ENCODE assay signal across 8 cellular contexts in the genomic region with DNA sequence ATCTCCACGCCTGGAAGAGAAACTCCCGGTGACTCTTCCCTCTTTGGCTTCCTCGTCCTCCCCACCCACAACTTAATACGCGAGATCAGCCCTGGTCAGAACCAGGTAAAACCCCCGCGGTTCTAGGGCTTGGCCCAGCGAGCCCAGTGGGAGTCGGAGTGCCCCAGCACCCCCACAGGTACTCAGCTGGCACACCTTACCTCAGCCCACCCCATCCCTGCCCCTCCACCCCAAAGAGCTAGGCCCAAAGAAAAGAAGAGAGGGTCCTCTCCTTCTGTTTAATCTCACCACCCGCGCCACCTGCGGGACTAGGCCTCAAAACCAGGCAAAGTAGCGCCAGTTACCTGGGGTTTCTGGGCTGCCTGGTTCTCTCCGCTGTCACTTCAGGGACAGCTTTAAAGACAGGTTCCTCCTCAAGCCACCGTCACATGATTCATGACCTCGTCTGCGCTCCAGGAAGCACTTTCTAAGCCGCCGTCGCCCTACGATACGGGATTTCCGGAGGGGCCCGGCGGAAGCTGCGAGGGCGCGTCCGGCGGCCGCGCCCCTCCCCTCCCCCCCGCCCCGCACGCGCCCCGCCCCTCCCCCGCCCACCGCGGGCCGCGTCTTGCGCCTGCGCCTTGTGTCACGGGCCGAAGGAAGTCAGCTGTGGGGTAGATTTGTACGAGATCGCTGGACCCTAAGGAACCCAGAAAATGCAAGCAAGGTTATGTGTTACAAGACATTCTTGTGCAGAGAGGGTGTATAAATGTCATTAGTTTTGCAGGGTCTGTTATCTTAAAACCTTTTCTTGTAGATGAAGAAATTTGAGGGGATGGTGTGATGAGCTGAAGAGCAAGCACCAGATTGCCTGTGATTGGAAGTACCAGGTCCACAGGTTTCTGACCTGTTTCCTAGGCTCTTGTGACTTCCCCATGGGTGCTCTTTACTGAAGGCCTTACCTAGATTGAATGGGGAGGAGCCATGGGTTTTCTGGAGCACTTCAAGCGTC. TPM values are rescaled to one million over a fixed set of nuclear protein-coding genes. Genes with fewer than 3 reads are reported as not detected.
DNase-seq lines count a peak whose midpoint lies in the region; ATAC-seq and TF ChIP-seq lines count a peak whose summit lies in the region.

A gene with protein sequence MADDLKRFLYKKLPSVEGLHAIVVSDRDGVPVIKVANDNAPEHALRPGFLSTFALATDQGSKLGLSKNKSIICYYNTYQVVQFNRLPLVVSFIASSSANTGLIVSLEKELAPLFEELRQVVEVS (minus strand): TSS at position 437 of the 991 bp plus-strand sequence. CDS start 464 bp downstream, outside the sequence.

- no peaks in the 10 kb centered on the region for H3K9me3 Mint-ChIP-seq in activated T-helper 17 cell treated with anti-CD3 and anti-CD28 coated beads, Interleukin-2, amount 50 U/mL, for 72 hours
- H3K9me3 Mint-ChIP-seq in naive thymus-derived CD4-positive, alpha-beta T cell = no peaks in the 10 kb centered on the region
- H3K9me3 Mint-ChIP-seq in stimulated activated memory B cell treated with anti-CD40 and anti-IgM and Interleukin-4, amounts not matched to agents 10 μg/mL and 1 μg/mL and 100 μg/mL, for 72 hours = no peaks in the 10 kb centered on the region

- intact Hi-C loops in naive thymus-derived CD4-positive, alpha-beta T cell (cut with micrococcal nuclease) = loop anchor here (1.0 to 10.0 kb wide), 15 partner anchors 39 to 1751 kb away; a partner anchor contains a TSS

- H3K27ac ChIP-seq in RWPE1 = peak within 1 kb of the TSS; percentile 70
- peak within 1 kb of the TSS; percentile 96 for H3K27ac ChIP-seq in naive thymus-derived CD4-positive, alpha-beta T cell (ENCODE audit: low read depth, low read length)

- H3K36me3 ChIP-seq in naive thymus-derived CD4-positive, alpha-beta T cell (ENCODE audit: control insufficient read depth in 2 of 3, insufficient read depth in 3 of 3, low read length in 3 of 3) = no peaks in the 10 kb centered on the region

- peak; percentile 100 for ATAC-seq in activated T-helper 17 cell treated with anti-CD3 and anti-CD28 coated beads, Interleukin-2, amount 50 U/mL, for 72 hours (replicated peaks)
- ATAC-seq in naive thymus-derived CD4-positive, alpha-beta T cell = peak; percentile 98
- ATAC-seq in stimulated activated memory B cell treated with anti-CD40 and anti-IgM and Interleukin-4, amounts not matched to agents 10 μg/mL and 1 μg/mL and 100 μg/mL, for 72 hours = peak; percentile 100

- CTCF ChIA-PET in RWPE1 (lab: Yijun Ruan, JAX) = interaction anchor here (1.0 kb wide), 1 partner anchor 52 kb away, joined by 3 read pairs; a partner anchor contains a TSS
- CTCF ChIA-PET in naive thymus-derived CD4-positive, alpha-beta T cell (lab: Charles Lee) = interaction anchor here (0.8 to 1.6 kb wide), 5 partner anchors 10 to 86 kb away, joined by 3 to 6 read pairs (median 4); a partner anchor contains a TSS

- no peaks in the 10 kb centered on the region for H3K27me3 ChIP-seq in naive thymus-derived CD4-positive, alpha-beta T cell (ENCODE audit: control insufficient read depth in 2 of 2, insufficient read depth in 2 of 2, low read length in 2 of 2)

- peaks cover 28% of the 10 kb centered on the region for H3K36me3 Mint-ChIP-seq in activated T-helper 17 cell treated with anti-CD3 and anti-CD28 coated beads, Interleukin-2, amount 50 U/mL, for 72 hours (ENCODE audit: low read depth)
- H3K36me3 Mint-ChIP-seq in naive thymus-derived CD4-positive, alpha-beta T cell = peaks cover 0 to 13% (median 6%) of the 10 kb centered on the region in 5 donors
- H3K36me3 Mint-ChIP-seq in stimulated activated memory B cell treated with anti-CD40 and anti-IgM and Interleukin-4, amounts not matched to agents 10 μg/mL and 1 μg/mL and 100 μg/mL, for 72 hours = peaks cover 10% of the 10 kb centered on the region

- peak within 1 kb of the TSS; percentile 98 for H3K27ac Mint-ChIP-seq in activated T-helper 17 cell treated with anti-CD3 and anti-CD28 coated beads, Interleukin-2, amount 50 U/mL, for 72 hours
- peak within 1 kb of the TSS; percentile 96 to 99 (median 98) for H3K27ac Mint-ChIP-seq in naive thymus-derived CD4-positive, alpha-beta T cell
- peak within 1 kb of the TSS; percentile 97 for H3K27ac Mint-ChIP-seq in stimulated activated memory B cell treated with anti-CD40 and anti-IgM and Interleukin-4, amounts not matched to agents 10 μg/mL and 1 μg/mL and 100 μg/mL, for 72 hours

- peak within 1 kb of the TSS; percentile 96 for H3K4me3 Mint-ChIP-seq in activated T-helper 17 cell treated with anti-CD3 and anti-CD28 coated beads, Interleukin-2, amount 50 U/mL, for 72 hours
- peak within 1 kb of the TSS; percentile 96 to 99 (median 98) for H3K4me3 Mint-ChIP-seq in naive thymus-derived CD4-positive, alpha-beta T cell
- peak within 1 kb of the TSS; percentile 92 for H3K4me3 Mint-ChIP-seq in stimulated activated memory B cell treated with anti-CD40 and anti-IgM and Interleukin-4, amounts not matched to agents 10 μg/mL and 1 μg/mL and 100 μg/mL, for 72 hours

- peak within 1 kb of the TSS; percentile 93 for H3K4me3 ChIP-seq in fibroblast of mammary gland (ENCODE audit: control insufficient read depth, low read depth, low read length)
- H3K4me3 ChIP-seq in naive thymus-derived CD4-positive, alpha-beta T cell (ENCODE audit: low read length) = peak within 1 kb of the TSS; percentile 92

- POLR2A ChIA-PET in RWPE1 (lab: Yijun Ruan, JAX; ENCODE audit: low non-redundant PET) = interaction anchor here (0.6 to 0.7 kb wide), 2 partner anchors 496 to 1211 kb away, joined by 3 to 4 read pairs; no protein-coding TSS in a partner anchor
- POLR2A ChIA-PET in naive thymus-derived CD4-positive, alpha-beta T cell (lab: Charles Lee) = interaction anchor here (0.5 to 3.7 kb wide), 16 partner anchors 24 to 1751 kb away, joined by 3 to 80 read pairs (median 4); a partner anchor contains a TSS

- DNase-seq in Daoy (ENCODE audit: low read depth) = peak; percentile 79
- DNase-seq in H4 (ENCODE audit: low spot score) = peak; percentile 91
- peak; percentile 92 for DNase-seq in LoVo (ENCODE audit: low spot score)
- peak; percentile 87 for DNase-seq in RWPE1 (ENCODE audit: low spot score)
- DNase-seq in fibroblast of mammary gland (ENCODE audit: low read depth) = peak; percentile 87
- peak; percentile 70 to 92 (median 89) for DNase-seq in naive thymus-derived CD4-positive, alpha-beta T cell

- TF ChIP-seq CTCF in RWPE1 (conservative IDR thresholded peaks at IDR 0.05; ENCODE audit: low read depth) (no peak), fibroblast of mammary gland (conservative IDR thresholded peaks at IDR 0.05; ENCODE audit: control insufficient read depth, insufficient read depth, low read depth, low read length) (no peak)

- H3K9me3 ChIP-seq in naive thymus-derived CD4-positive, alpha-beta T cell (ENCODE audit: control insufficient read depth in 2 of 3, low read length in 3 of 3) = no peaks in the 10 kb centered on the region

- peaks cover 26% of the 10 kb centered on the region for H3K4me1 Mint-ChIP-seq in activated T-helper 17 cell treated with anti-CD3 and anti-CD28 coated beads, Interleukin-2, amount 50 U/mL, for 72 hours
- peaks cover 25 to 56% (median 53%) of the 10 kb centered on the region in 7 donors for H3K4me1 Mint-ChIP-seq in naive thymus-derived CD4-positive, alpha-beta T cell
- H3K4me1 Mint-ChIP-seq in stimulated activated memory B cell treated with anti-CD40 and anti-IgM and Interleukin-4, amounts not matched to agents 10 μg/mL and 1 μg/mL and 100 μg/mL, for 72 hours = peaks cover 41% of the 10 kb centered on the region

- peaks cover 13 to 25% of the 10 kb centered on the region in 2 donors for H3K4me1 ChIP-seq in naive thymus-derived CD4-positive, alpha-beta T cell (ENCODE audit: control insufficient read depth in 2 of 2, insufficient read depth in 2 of 2, low read length in 2 of 2)

- no peaks in the 10 kb centered on the region for H3K27me3 Mint-ChIP-seq in activated T-helper 17 cell treated with anti-CD3 and anti-CD28 coated beads, Interleukin-2, amount 50 U/mL, for 72 hours
- H3K27me3 Mint-ChIP-seq in naive thymus-derived CD4-positive, alpha-beta T cell = no peaks in the 10 kb centered on the region
- no peaks in the 10 kb centered on the region for H3K27me3 Mint-ChIP-seq in stimulated activated memory B cell treated with anti-CD40 and anti-IgM and Interleukin-4, amounts not matched to agents 10 μg/mL and 1 μg/mL and 100 μg/mL, for 72 hours

RNA-seq across cellular contexts. Expression of the gene that starts here (rescaled TPM):
- 18.9 and 25.6 TPM in 2 replicates for total RNA-seq in Daoy (2014; rRNA removed; shearing (Covaris generic))
- 60.3 and 78.0 TPM in 2 replicates for total RNA-seq in H4 (2014; rRNA removed; shearing (Covaris generic))
- total RNA-seq in activated T-helper 17 cell treated with anti-CD3 and anti-CD28 coated beads, Interleukin-2, amount 50 U/mL, for 72 hours = 10 to 100 TPM; 31.6 to 31.9 TPM
- 10 to 100 TPM; 20.1 to 32.6 (median 27.4) TPM for total RNA-seq in naive thymus-derived CD4-positive, alpha-beta T cell
- polyA plus RNA-seq in naive thymus-derived CD4-positive, alpha-beta T cell = 10 to 100 TPM; 36.5 to 37.0 TPM

Comparison
In these comparisons a context has a peak if more than half of its experiments do, and no peak if none do; other contexts are left out.
1. Peak in every context shown above with its lines: DNase-seq, ATAC-seq, H3K4me3 ChIP-seq and H3K27ac ChIP-seq.